In genomic region chr21:42439284-42440186, GRCh38 we compare ENCODE assay signal across 13 cellular contexts. TPM values are rescaled to one million over a fixed set of nuclear protein-coding genes. Genes with fewer than 3 reads are reported as not detected.
DNase-seq lines count a peak whose midpoint lies in the region; ATAC-seq and TF ChIP-seq lines count a peak whose summit lies in the region.
"Had no signal": no experiment of that assay in that cellular context is flagged by ENCODE, and none has a peak within 500 bp of the region (broad histone marks: within the 10 kb centered on the region; RNA-seq: fewer than 3 reads in every experiment).

No MANE protein-coding gene starts in this region.

- peaks cover 93% of the 10 kb centered on the region for H3K36me3 Mint-ChIP-seq in T-helper 2 cell treated with Interferon-gamma antibody and Interleukin-4, amounts not matched to agents 5 μg/mL and 100 μg/mL, for 36 hours (ENCODE audit: low read depth)
- peaks cover 83% of the 10 kb centered on the region for H3K36me3 Mint-ChIP-seq in activated naive CD8-positive, alpha-beta T cell treated with anti-CD3 and anti-CD28 coated beads for 36 hours
- no peaks in the 10 kb centered on the region for H3K36me3 Mint-ChIP-seq in GM23338 (ENCODE audit: low read depth)

- H3K9me3 Mint-ChIP-seq in T-helper 2 cell treated with Interferon-gamma antibody and Interleukin-4, amounts not matched to agents 5 μg/mL and 100 μg/mL, for 36 hours: no peaks in the 10 kb centered on the region
- H3K9me3 Mint-ChIP-seq in activated naive CD8-positive, alpha-beta T cell treated with anti-CD3 and anti-CD28 coated beads for 36 hours: peaks cover 11% of the 10 kb centered on the region
- peaks cover 4% of the 10 kb centered on the region; the same call in 2 of the 3 replicates for H3K9me3 Mint-ChIP-seq in GM23338

- no peaks in the 10 kb centered on the region for H3F3A ChIP-seq in GM23338 (replicated peaks; ENCODE audit: low read depth)

- no peaks in the 10 kb centered on the region for H3K36me3 ChIP-seq in GM23338 (ENCODE audit: insufficient read depth)
- H3K36me3 ChIP-seq: SJSA1, tibial nerve, WERI-Rb-1 had no signal

- in situ Hi-C loops in GM13976 (cut with MboI; ENCODE audit: low sequenced_read_pairs, unreplicated experiment): loop anchor here (10.0 kb wide), 1 partner anchor 285 kb away; no protein-coding TSS in a partner anchor

- H3K79me2 ChIP-seq in GM23338 (replicated peaks; ENCODE audit: insufficient read depth): no peaks in the 10 kb centered on the region

- no peaks in the 10 kb centered on the region for H3K9me2 ChIP-seq in GM23338 (ENCODE audit: insufficient read depth)

- H2AFZ ChIP-seq in GM23338: no peak overlapping the region

- H3K4me3 ChIP-seq in GM23338: no peak overlapping the region
- H3K4me3 ChIP-seq: SJSA1, tibial nerve had no signal

- H3K27ac ChIP-seq in GM23338 (ENCODE audit: low read depth): no peak overlapping the region
- H3K27ac ChIP-seq: SJSA1, tibial nerve, WERI-Rb-1 had no signal

- DNase-seq in GM13976 (ENCODE audit: low spot score): peak; percentile 67
- DNase-seq in T-helper 2 cell treated with Interferon-gamma antibody and Interleukin-4, amounts not matched to agents 5 μg/mL and 100 μg/mL, for 36 hours (ENCODE audit: low spot score): peak; percentile 63
- peak; percentile 66 for DNase-seq in activated naive CD8-positive, alpha-beta T cell treated with anti-CD3 and anti-CD28 coated beads for 36 hours
- peak; percentile 45 for DNase-seq in stimulated activated CD8-positive, alpha-beta memory T cell treated with anti-CD3 and anti-CD28 coated beads, Interleukin-12 subunit alpha, Interleukin-12 subunit beta, amount 100 ng/mL, for 4 hours (ENCODE audit: low read depth)
- DNase-seq in kidney tubule cell (ENCODE audit: low spot score): no peak
- DNase-seq in GM23338 (ENCODE audit: low spot score): no peak
- DNase-seq: NCI-H1694, WERI-Rb-1 had no signal

- no peaks in the 10 kb centered on the region for H3K4me1 ChIP-seq in GM23338 (ENCODE audit: insufficient read depth)
- H3K4me1 ChIP-seq: SJSA1, tibial nerve had no signal

- no peaks in the 10 kb centered on the region for H4K20me1 ChIP-seq in GM23338 (replicated peaks; ENCODE audit: insufficient read depth)

- no peaks in the 10 kb centered on the region for H3K27me3 ChIP-seq in GM23338 (ENCODE audit: insufficient read depth)
- H3K27me3 ChIP-seq: SJSA1, tibial nerve had no signal

- H3K4me1 Mint-ChIP-seq in T-helper 2 cell treated with Interferon-gamma antibody and Interleukin-4, amounts not matched to agents 5 μg/mL and 100 μg/mL, for 36 hours (ENCODE audit: low read depth): peaks cover 36% of the 10 kb centered on the region
- H3K4me1 Mint-ChIP-seq in activated naive CD8-positive, alpha-beta T cell treated with anti-CD3 and anti-CD28 coated beads for 36 hours: peaks cover 61% of the 10 kb centered on the region
- H3K4me1 Mint-ChIP-seq in GM23338: 0 out of 3 replicates have a peak, but pooled peaks cover 2% of the 10 kb centered on the region

- no peaks in the 10 kb centered on the region for H3K27me3 Mint-ChIP-seq in T-helper 2 cell treated with Interferon-gamma antibody and Interleukin-4, amounts not matched to agents 5 μg/mL and 100 μg/mL, for 36 hours (ENCODE audit: low read depth)
- H3K27me3 Mint-ChIP-seq in activated naive CD8-positive, alpha-beta T cell treated with anti-CD3 and anti-CD28 coated beads for 36 hours: peaks cover 4% of the 10 kb centered on the region
- H3K27me3 Mint-ChIP-seq in GM23338 (ENCODE audit: insufficient read depth, low read depth, poor library complexity): peaks cover 5% of the 10 kb centered on the region

- no peak overlapping the region for H3K4me3 Mint-ChIP-seq in T-helper 2 cell treated with Interferon-gamma antibody and Interleukin-4, amounts not matched to agents 5 μg/mL and 100 μg/mL, for 36 hours
- H3K4me3 Mint-ChIP-seq in activated naive CD8-positive, alpha-beta T cell treated with anti-CD3 and anti-CD28 coated beads for 36 hours: peak overlapping the region; percentile 40
- H3K4me3 Mint-ChIP-seq in GM23338: no peak overlapping the region

- ATAC-seq in HG02884 (IDR thresholded peaks at IDR 0.05; ENCODE audit: unreplicated experiment): no peak
- no peak for ATAC-seq in GM23338
- ATAC-seq in GM18873 (IDR thresholded peaks at IDR 0.05; ENCODE audit: low FRiP score, unreplicated experiment): no peak

- no peak overlapping the region for H3K4me2 ChIP-seq in GM23338

- TF ChIP-seq CTCF in GM13976 (IDR thresholded peaks at IDR 0.05; ENCODE audit: borderline replicate concordance, control extremely low read depth, extremely low read depth, insufficient read depth, missing control alignments) (no peak), GM23338 (conservative IDR thresholded peaks at IDR 0.05; ENCODE audit: low read depth in 2 of 2) (no peak)

- peak overlapping the region; percentile 57 for H3K27ac Mint-ChIP-seq in T-helper 2 cell treated with Interferon-gamma antibody and Interleukin-4, amounts not matched to agents 5 μg/mL and 100 μg/mL, for 36 hours
- peak overlapping the region; percentile 90 for H3K27ac Mint-ChIP-seq in activated naive CD8-positive, alpha-beta T cell treated with anti-CD3 and anti-CD28 coated beads for 36 hours
- H3K27ac Mint-ChIP-seq in GM23338: no peak overlapping the region

TF ChIP-seq in GM23338, 12 proteins besides CTCF, POLR2A, EP300 and RAD21:
- no peak for TF ChIP-seq STAT1 (IDR thresholded peaks at IDR 0.05; ENCODE audit: unreplicated experiment)
- TF ChIP-seq EZH2phosphoT487 (IDR thresholded peaks at IDR 0.05; ENCODE audit: unreplicated experiment): no peak
- no peak for TF ChIP-seq ZNF114 (CRISPR knock-in tag; IDR thresholded peaks at IDR 0.05)

RNA-seq across cellular contexts. Expression of gene UBASH3A, which starts 35.8 kb away (rescaled TPM):
- 10 to 100 TPM; 38.9 to 41.1 TPM for total RNA-seq in activated naive CD8-positive, alpha-beta T cell treated with anti-CD3 and anti-CD28 coated beads for 36 hours
- not detected in 2 replicates for total RNA-seq in GM23338 (2014; rRNA removed; shearing (Covaris generic))
- polyA plus RNA-seq in GM23338 (2016; fragmentation: Nextera tagmentation; extraction: Ambion mirVana): not detected in 2 replicates
- total RNA-seq: frontal cortex, SJSA1 had no signal

RNA-seq across cellular contexts. Expression of gene TMPRSS3, which starts 43.7 kb away (rescaled TPM):
- 10 to 100 TPM; 49.1 to 50.7 TPM for total RNA-seq in activated naive CD8-positive, alpha-beta T cell treated with anti-CD3 and anti-CD28 coated beads for 36 hours
- 0.17 TPM in 1 of 2 replicates, not detected in the other for total RNA-seq in GM23338 (2014; rRNA removed; shearing (Covaris generic))
- not detected in 2 replicates for polyA plus RNA-seq in GM23338 (2016; fragmentation: Nextera tagmentation; extraction: Ambion mirVana)
- total RNA-seq: frontal cortex, tibial nerve had no signal

RNA-seq across cellular contexts. Expression of gene RSPH1, which starts 56.5 kb away (rescaled TPM):
- total RNA-seq in activated naive CD8-positive, alpha-beta T cell treated with anti-CD3 and anti-CD28 coated beads for 36 hours: under 1 TPM in 1 of 2 experiments, not detected in 1; 0.32 TPM
- total RNA-seq in GM23338 (2014; rRNA removed; shearing (Covaris generic)): 0.12 TPM in 1 of 2 replicates, not detected in the other
- 0.23 and 1.4 TPM in 2 replicates for polyA plus RNA-seq in GM23338 (2016; fragmentation: Nextera tagmentation; extraction: Ambion mirVana)
- total RNA-seq: SJSA1 had no signal

Comparison
In these comparisons a context has a peak if more than half of its experiments do, and no peak if none do; other contexts are left out.
1. DNase-seq: peak in GM13976 (single experiment), T-helper 2 cell treated with Interferon-gamma antibody and Interleukin-4, amounts not matched to agents 5 μg/mL and 100 μg/mL, for 36 hours (single experiment), activated naive CD8-positive, alpha-beta T cell treated with anti-CD3 and anti-CD28 coated beads for 36 hours (single experiment) and stimulated activated CD8-positive, alpha-beta memory T cell treated with anti-CD3 and anti-CD28 coated beads, Interleukin-12 subunit alpha, Interleukin-12 subunit beta, amount 100 ng/mL, for 4 hours (single experiment); none in kidney tubule cell (single experiment) and GM23338 (single experiment).
2. RNA of gene UBASH3A, which starts 35.8 kb away (total RNA-seq): 38.9 to 41.1 TPM in activated naive CD8-positive, alpha-beta T cell treated with anti-CD3 and anti-CD28 coated beads for 36 hours; not detected in GM23338; every median in the first group is over 10 times any median in the second.
3. RNA of gene TMPRSS3, which starts 43.7 kb away (total RNA-seq): 49.1 to 50.7 TPM in activated naive CD8-positive, alpha-beta T cell treated with anti-CD3 and anti-CD28 coated beads for 36 hours; 0.17 TPM in GM23338; every median in the first group is over 10 times any median in the second.